In genomic region chr7:92797693-92798092, GRCh38 we compare ENCODE assay signal across 8 cellular contexts. TPM values are rescaled to one million over a fixed set of nuclear protein-coding genes. Genes with fewer than 3 reads are reported as not detected.
DNase-seq lines count a peak whose midpoint lies in the region; ATAC-seq lines count a peak whose summit lies in the region.

No MANE protein-coding gene starts in this region.

- DNase-seq in stimulated activated naive CD4-positive, alpha-beta T cell treated with Interleukin-2 at 50 U/mL for 16 hours (lab: John Stamatoyannopoulos, UW): peak; percentile 14
- DNase-seq in stimulated activated naive CD4-positive, alpha-beta T cell (lab: John Stamatoyannopoulos, UW): no peak
- peak; percentile 63 for DNase-seq in RPMI7951 (ENCODE audit: low read depth)
- DNase-seq in glomerular visceral epithelial cell (ENCODE audit: extremely low spot score): peak; percentile 46
- DNase-seq in sciatic nerve (ENCODE audit: low spot score): no peak
- DNase-seq in anterior cingulate cortex (lab: John Stamatoyannopoulos, UW): no peak
- DNase-seq in NCI-H2196 (lab: John Stamatoyannopoulos, UW; ENCODE audit: unreplicated experiment): no peak
- DNase-seq in DMS153 (lab: John Stamatoyannopoulos, UW): no peak

- ATAC-seq in sciatic nerve: no peak

- intact Hi-C loops in sciatic nerve (cut with DNase I): no loop called here

RNA-seq across cellular contexts. Expression of gene CDK6, which starts 38.7 kb away (rescaled TPM):
- total RNA-seq in RPMI7951 (2014; rRNA removed; shearing (Covaris generic)): 41.6 and 45.1 TPM in 2 replicates
- 31.0 TPM for total RNA-seq in sciatic nerve

Comparison
In these comparisons a context has a peak if more than half of its experiments do, and no peak if none do; other contexts are left out.
1. DNase-seq: peak in stimulated activated naive CD4-positive, alpha-beta T cell treated with Interleukin-2 at 50 U/mL for 16 hours (single experiment), RPMI7951 (single experiment) and glomerular visceral epithelial cell (single experiment); none in stimulated activated naive CD4-positive, alpha-beta T cell (0 of 6), sciatic nerve (single experiment), anterior cingulate cortex (0 of 58), NCI-H2196 (single experiment) and DMS153 (single experiment).